Comparison of ENCODE assay signal across 16 cellular contexts in genomic region chr11:69060806-69061712, GRCh38. TPM values are rescaled to one million over a fixed set of nuclear protein-coding genes. Genes with fewer than 3 reads are reported as not detected.
"Had no signal": no experiment of that assay in that cellular context is flagged by ENCODE, and none has a peak within 500 bp of the region (broad histone marks: within the 10 kb centered on the region; RNA-seq: fewer than 3 reads in every experiment).

No MANE protein-coding gene starts in this region.

- ATAC-seq: activated CD4-positive, CD25-positive, alpha-beta regulatory T cell treated with anti-CD3 and anti-CD28 coated beads, Interleukin-2, amount 50 U/mL, for 24 hours; left lung; naive thymus-derived CD8-positive, alpha-beta T cell had no signal

- H3K9me3 ChIP-seq: esophagus squamous epithelium, left lung, right atrium auricular region, thoracic aorta had no signal

- DNase-seq: activated naive CD4-positive, alpha-beta T cell treated with anti-CD3 and anti-CD28 coated beads for 36 hours; activated T-cell treated with anti-CD3 and anti-CD28 coated beads for 4 hours; esophagus squamous epithelium; hypothalamus; kidney; mesenchymal stem cell; naive thymus-derived CD8-positive, alpha-beta T cell; nucleus accumbens; small intestine had no signal

- FAIRE-seq: kidney, small intestine, TTC549 had no signal

- H3K4me1 ChIP-seq: right atrium auricular region had no signal

- H3K27ac Mint-ChIP-seq: activated naive CD4-positive, alpha-beta T cell treated with anti-CD3 and anti-CD28 coated beads for 36 hours; activated T-helper 2 cell treated with anti-CD3 and anti-CD28 coated beads, Interferon-gamma antibody, Interleukin-2, Interleukin-4, amounts not matched to agents 10 μg/mL and 5 μg/mL and 100 μg/mL, durations not matched to agents 14 hours and 24 hours and 36 hours had no signal

- H3K4me3 ChIP-seq: esophagus squamous epithelium, left lung, right atrium auricular region, thoracic aorta had no signal

- H3K27ac ChIP-seq: esophagus squamous epithelium, left lung, right atrium auricular region, thoracic aorta had no signal

- H3K27me3 ChIP-seq: esophagus squamous epithelium, left lung, right atrium auricular region had no signal

- H3K27me3 Mint-ChIP-seq: naive thymus-derived CD8-positive, alpha-beta T cell had no signal

- H3K4me3 Mint-ChIP-seq: activated naive CD4-positive, alpha-beta T cell treated with anti-CD3 and anti-CD28 coated beads for 36 hours; naive thymus-derived CD8-positive, alpha-beta T cell had no signal

- H3K9me3 Mint-ChIP-seq: activated naive CD4-positive, alpha-beta T cell treated with anti-CD3 and anti-CD28 coated beads for 36 hours; activated T-helper 2 cell treated with anti-CD3 and anti-CD28 coated beads, Interferon-gamma antibody, Interleukin-2, Interleukin-4, amounts not matched to agents 10 μg/mL and 5 μg/mL and 100 μg/mL, durations not matched to agents 14 hours and 24 hours and 36 hours; naive thymus-derived CD8-positive, alpha-beta T cell had no signal

RNA-seq across cellular contexts. Expression of gene MRGPRF, which starts 48.0 kb away (rescaled TPM):
- total RNA-seq: activated naive CD4-positive, alpha-beta T cell treated with anti-CD3 and anti-CD28 coated beads for 36 hours; activated T-helper 2 cell treated with anti-CD3 and anti-CD28 coated beads, Interferon-gamma antibody, Interleukin-2, Interleukin-4, amounts not matched to agents 10 μg/mL and 5 μg/mL and 100 μg/mL, durations not matched to agents 14 hours and 24 hours and 36 hours; naive thymus-derived CD8-positive, alpha-beta T cell; T-helper 2 cell treated with Interferon-gamma antibody and Interleukin-4, amounts not matched to agents 100 ng/mL and 5 ng/mL, for 36 hours had no signal
- polyA plus RNA-seq: naive thymus-derived CD8-positive, alpha-beta T cell had no signal
